ENCODE assay signal across 25 cellular contexts in the genomic region with DNA sequence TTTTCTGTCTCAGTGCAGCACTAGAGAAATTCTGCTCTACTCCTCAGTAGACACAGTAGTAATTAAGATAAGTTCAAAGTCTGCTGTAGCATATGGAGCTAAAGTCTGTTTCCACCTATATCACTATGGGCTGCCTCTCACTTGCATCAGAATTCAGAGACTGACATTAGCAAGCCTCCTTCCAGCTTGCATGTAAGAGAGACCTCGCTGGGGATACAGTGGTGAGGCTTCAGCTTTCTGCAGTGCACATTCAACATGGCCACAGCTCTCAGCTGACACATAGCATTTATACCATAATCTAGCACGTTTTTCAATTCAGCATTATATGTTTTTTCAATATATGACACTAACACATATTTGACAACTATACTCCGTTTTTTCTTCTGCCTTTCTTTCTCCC.
"Had no signal": no experiment of that assay in that cellular context is flagged by ENCODE, and none has a peak within 500 bp of the region (broad histone marks: within the 10 kb centered on the region; RNA-seq: fewer than 3 reads in every experiment).

No MANE protein-coding gene starts in this region.

- H3K9me3 ChIP-seq: neutrophil, pancreas, right lobe of liver, stomach, thyroid gland, vagina had no signal

- H3K36me3 ChIP-seq: esophagus squamous epithelium, heart right ventricle, neutrophil, pancreas, right lobe of liver, stomach, thyroid gland, vagina had no signal

- H3K4me3 ChIP-seq: esophagus squamous epithelium, heart right ventricle, lung, pancreas, right lobe of liver, smooth muscle cell, stomach, thyroid gland, vagina had no signal

- H3K27me3 ChIP-seq: esophagus squamous epithelium, heart right ventricle, neutrophil, pancreas, right lobe of liver, stomach, thyroid gland, vagina had no signal

- DNase-seq: cortex of kidney; effector memory CD8-positive, alpha-beta T cell; erythroblast; esophagus squamous epithelium; foreskin melanocyte; glutamatergic neuron; heart right ventricle; hypothalamus; kidney; natural killer cell; pancreas; right lobe of liver; stimulated activated CD4-positive, alpha-beta T cell treated with anti-CD3 and anti-CD28 coated beads, Interleukin-12 subunit alpha, Interleukin-12 subunit beta, amount 100 ng/mL, for 4 hours; stimulated activated CD4-positive, alpha-beta T cell treated with anti-CD3 and anti-CD28 coated beads, Interleukin-1b, Interleukin-23, amount 100 ng/mL, for 48 hours; stimulated activated CD4-positive, alpha-beta T cell treated with anti-CD3 and anti-CD28 coated beads, Interleukin-4, amount 100 ng/mL, for 1 hour; stimulated activated CD8-positive, alpha-beta memory T cell treated with anti-CD3 and anti-CD28 coated beads, Interleukin-4, amount 100 ng/mL, for 48 hours; stimulated activated naive CD4-positive, alpha-beta T cell treated with Interleukin-2 at 50 U/mL for 16 hours; stomach; thyroid gland; trophoblast cell had no signal

- H3K4me2 ChIP-seq: smooth muscle cell had no signal

- H3K4me1 ChIP-seq: heart right ventricle, pancreas, right lobe of liver, stomach, thyroid gland, vagina had no signal

- H3K27ac ChIP-seq: heart right ventricle, neutrophil, pancreas, right lobe of liver, stomach, thyroid gland, vagina had no signal

- ATAC-seq: effector memory CD8-positive, alpha-beta T cell; heart right ventricle; left lobe of liver; natural killer cell; pancreas; right lobe of liver had no signal
